Comparison of ENCODE assay signal across 1 cellular context in the genomic region with DNA sequence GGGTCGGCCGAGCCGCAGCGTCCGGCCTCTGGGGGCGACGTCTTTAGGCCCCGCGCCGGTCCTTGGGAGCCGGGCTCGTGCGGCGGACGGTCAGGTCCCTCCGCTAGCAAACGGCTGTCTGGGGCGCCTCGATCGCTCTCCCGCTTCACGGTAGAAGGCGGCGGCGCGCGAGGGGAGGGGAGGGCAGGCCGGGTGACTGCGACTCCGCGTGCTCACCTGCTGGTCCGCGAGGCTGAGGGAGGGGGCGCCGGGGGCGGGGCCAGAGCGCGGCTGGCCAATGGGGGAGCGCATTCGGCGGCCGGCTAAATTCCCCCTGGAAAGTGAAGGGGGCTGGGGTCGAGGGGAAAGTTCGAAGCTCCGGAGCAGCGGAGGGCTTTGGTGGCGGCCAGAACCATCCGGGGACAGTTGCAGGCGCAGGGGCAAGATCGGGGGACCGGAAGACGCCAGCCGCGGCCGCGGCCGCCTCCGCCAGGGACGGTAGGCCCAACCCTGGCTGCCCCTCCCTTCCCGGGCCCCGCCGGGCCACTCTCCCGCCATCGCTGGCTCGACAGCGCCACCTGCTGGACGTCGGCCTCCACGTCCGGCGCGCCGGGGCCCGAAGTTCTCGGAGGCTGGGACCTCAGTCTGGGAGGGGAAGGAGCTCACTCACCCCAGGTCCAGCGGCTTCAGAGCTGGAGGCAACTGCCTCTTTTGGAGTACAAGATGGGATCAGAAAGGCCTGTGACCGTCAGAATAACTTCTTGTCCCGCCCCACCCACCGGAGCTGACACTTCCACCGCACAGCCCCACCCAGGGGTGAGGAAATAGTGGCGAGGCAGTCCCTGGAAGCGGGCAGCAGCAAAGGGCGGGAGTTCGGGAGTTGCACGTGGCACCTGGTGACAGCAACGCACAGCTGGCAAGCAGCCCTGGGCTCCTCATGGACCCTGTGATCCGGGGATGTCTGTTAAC.
TF ChIP-seq lines count a peak whose summit lies in the region.

No MANE protein-coding gene starts in this region.

TF ChIP-seq in endothelial cell of umbilical vein, 7 proteins besides CTCF, POLR2A, EP300 and RAD21 (continued from another document):
- no peak for TF ChIP-seq JUN (IDR thresholded peaks at IDR 0.05; ENCODE audit: borderline replicate concordance, insufficient read depth, insufficient read length, low read depth)
